ENCODE assay signal across 1 cellular context in genomic region chr14:22613736-22614239, GRCh38.
TF ChIP-seq lines count a peak whose summit lies in the region.

No MANE protein-coding gene starts in this region.

TF ChIP-seq in IMR-90, 13 proteins besides CTCF, POLR2A, EP300 and RAD21:
- no peak for TF ChIP-seq ELK1 (IDR thresholded peaks at IDR 0.05; ENCODE audit: borderline replicate concordance, low read depth, low read length)
- no peak for TF ChIP-seq RCOR1 (IDR thresholded peaks at IDR 0.05; ENCODE audit: insufficient replicate concordance, low read length)
- TF ChIP-seq MXI1 (IDR thresholded peaks at IDR 0.05; ENCODE audit: borderline replicate concordance, low read depth, low read length), result peak; percentile 72; the same call in 1 of the 2 replicates
- TF ChIP-seq MAFK (IDR thresholded peaks at IDR 0.05; ENCODE audit: low read depth, low read length), result peak; percentile 63; the same call in 1 of the 2 replicates
- TF ChIP-seq MAZ (IDR thresholded peaks at IDR 0.05; ENCODE audit: borderline replicate concordance, low read depth, low read length), result no peak
- TF ChIP-seq SMC3 (IDR thresholded peaks at IDR 0.05; ENCODE audit: low read depth, low read length), result no peak
